In the genomic region with DNA sequence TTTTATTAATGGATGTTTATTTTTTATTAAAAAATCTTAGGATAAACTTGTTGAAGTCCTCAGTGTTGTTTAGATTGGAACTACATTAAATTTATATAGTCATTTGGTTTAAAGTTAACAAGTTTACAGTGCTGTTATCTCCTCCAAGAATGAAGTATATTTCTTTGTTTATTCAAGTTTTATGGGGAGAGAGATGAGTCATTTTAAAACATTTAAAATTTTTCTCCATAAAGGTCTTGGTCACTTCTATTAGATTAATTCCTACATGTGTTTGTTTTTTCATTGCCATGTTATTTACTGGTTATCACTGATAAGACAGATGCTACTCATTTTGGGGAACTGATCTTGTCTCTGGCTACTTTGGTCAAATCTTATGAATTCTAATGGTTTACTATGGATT, we compare ENCODE assay signal across 21 cellular contexts.
"Had no signal": no experiment of that assay in that cellular context is flagged by ENCODE, and none has a peak within 500 bp of the region (broad histone marks: within the 10 kb centered on the region; RNA-seq: fewer than 3 reads in every experiment).

No MANE protein-coding gene starts in this region.

- ATAC-seq: esophagus mucosa; left cardiac atrium; natural killer cell; right lobe of liver; stimulated activated effector memory CD8-positive, alpha-beta T cell treated with anti-CD3 and anti-CD28 coated beads, Interleukin-12 subunit alpha, Interleukin-12 subunit beta, amount 100 ng/mL, for 72 hours had no signal

- H2AFZ ChIP-seq: parathyroid adenoma had no signal

- H3K27ac ChIP-seq: ascending aorta, neutrophil, parathyroid adenoma, right lobe of liver, stomach, VCaP had no signal

- H3K4me2 ChIP-seq: smooth muscle cell had no signal

- H3K27me3 ChIP-seq: ascending aorta, neutrophil, right lobe of liver, stomach had no signal

- H3K36me3 ChIP-seq: ascending aorta, neutrophil, right lobe of liver, stomach had no signal

- H3K4me1 Mint-ChIP-seq: natural killer cell; stimulated activated effector memory CD8-positive, alpha-beta T cell treated with anti-CD3 and anti-CD28 coated beads, Interleukin-12 subunit alpha, Interleukin-12 subunit beta, amount 100 ng/mL, for 72 hours had no signal

- H3K4me3 ChIP-seq: ascending aorta, right lobe of liver, smooth muscle cell, stomach had no signal

- H3K4me3 Mint-ChIP-seq: natural killer cell; stimulated activated effector memory CD8-positive, alpha-beta T cell treated with anti-CD3 and anti-CD28 coated beads, Interleukin-12 subunit alpha, Interleukin-12 subunit beta, amount 100 ng/mL, for 72 hours had no signal

- H3K27ac Mint-ChIP-seq: natural killer cell; stimulated activated effector memory CD8-positive, alpha-beta T cell treated with anti-CD3 and anti-CD28 coated beads, Interleukin-12 subunit alpha, Interleukin-12 subunit beta, amount 100 ng/mL, for 72 hours had no signal

- H3K9me3 Mint-ChIP-seq: stimulated activated effector memory CD8-positive, alpha-beta T cell treated with anti-CD3 and anti-CD28 coated beads, Interleukin-12 subunit alpha, Interleukin-12 subunit beta, amount 100 ng/mL, for 72 hours had no signal

- H3K4me1 ChIP-seq: ascending aorta, parathyroid adenoma, right lobe of liver, stomach had no signal

- DNase-seq: activated CD4-positive, alpha-beta T cell treated with anti-CD3 and anti-CD28 coated beads, Interleukin-2, amount 50 U/mL, for 1 hour; activated CD4-positive, CD25-positive, alpha-beta regulatory T cell treated with anti-CD3 and anti-CD28 coated beads, Interleukin-2, amount 50 U/mL, for 72 hours; activated CD8-positive, alpha-beta memory T cell treated with anti-CD3 and anti-CD28 coated beads, Interleukin-2, amount 50 U/mL, for 4 hours; activated effector memory CD4-positive, alpha-beta T cell treated with anti-CD3 and anti-CD28 coated beads, Interleukin-2, amount 50 U/mL, for 16 hours; activated naive CD4-positive, alpha-beta T cell treated with anti-CD3 and anti-CD28 coated beads, Interleukin-2, amount 50 U/mL, for 16 hours; activated T-cell treated with anti-CD3 and anti-CD28 coated beads, Interleukin-2, amount 50 U/mL, for 48 hours; cortex of kidney; left cardiac atrium; mesendoderm; natural killer cell; right lobe of liver; stimulated activated CD4-positive, alpha-beta T cell treated with anti-CD3 and anti-CD28 coated beads, Interleukin-4, amount 100 ng/mL, for 24 hours; stomach; trophoblast cell had no signal

- H3K9me3 ChIP-seq: ascending aorta, neutrophil, right lobe of liver, stomach had no signal

- H3K36me3 Mint-ChIP-seq: natural killer cell; stimulated activated effector memory CD8-positive, alpha-beta T cell treated with anti-CD3 and anti-CD28 coated beads, Interleukin-12 subunit alpha, Interleukin-12 subunit beta, amount 100 ng/mL, for 72 hours had no signal

- H3K79me2 ChIP-seq: parathyroid adenoma had no signal

- H3K9ac ChIP-seq: parathyroid adenoma had no signal
